ENCODE assay signal across 14 cellular contexts in the genomic region with DNA sequence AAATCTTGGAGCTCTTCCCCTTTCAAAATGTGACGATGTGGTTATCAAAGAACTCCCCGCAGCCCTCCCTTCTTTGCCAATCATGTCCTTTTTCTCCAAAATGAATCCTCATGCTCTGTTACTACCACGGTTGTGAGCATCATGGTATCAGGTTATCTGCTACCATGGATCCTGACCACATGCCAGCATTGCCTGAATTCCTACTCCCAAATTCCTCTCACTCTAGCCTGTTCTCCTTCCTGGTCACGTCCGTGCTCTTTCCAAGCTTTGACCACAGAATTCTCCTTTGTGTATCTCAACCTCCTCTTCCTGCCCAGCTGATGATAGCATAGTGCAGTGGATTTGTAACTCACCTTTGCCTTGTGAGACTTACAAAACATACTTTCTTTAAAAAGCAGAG. TPM values are rescaled to one million over a fixed set of nuclear protein-coding genes. Genes with fewer than 3 reads are reported as not detected.
"Had no signal": no experiment of that assay in that cellular context is flagged by ENCODE, and none has a peak within 500 bp of the region (broad histone marks: within the 10 kb centered on the region; RNA-seq: fewer than 3 reads in every experiment).

No MANE protein-coding gene starts in this region.

- H3K4me1 ChIP-seq: prostate gland, testis had no signal

- H3K27ac ChIP-seq: prostate gland, testis had no signal

- ATAC-seq: activated naive CD4-positive, alpha-beta T cell treated with anti-CD3 and anti-CD28 coated beads, Interleukin-2, amount 50 U/mL, for 72 hours; activated T-cell treated with anti-CD3 and anti-CD28 coated beads, Interleukin-2, amount 50 U/mL, for 4 hours; natural killer cell; stimulated activated naive CD8-positive, alpha-beta T cell treated with anti-CD3 and anti-CD28 coated beads, Interleukin-15, amount 100 ng/mL, for 72 hours had no signal

- H3K27me3 ChIP-seq: testis had no signal

- H3K9me3 ChIP-seq: prostate gland, testis had no signal

- DNase-seq: activated CD4-positive, alpha-beta memory T cell treated with anti-CD3 and anti-CD28 coated beads for 36 hours; activated effector memory CD4-positive, alpha-beta T cell treated with anti-CD3 and anti-CD28 coated beads, Interleukin-2, amount 50 U/mL, for 16 hours; activated T-cell treated with anti-CD3 and anti-CD28 coated beads, Interleukin-2, amount 50 U/mL, for 4 hours; amniotic stem cell; endodermal cell; head of caudate nucleus; midbrain; natural killer cell; stimulated activated CD4-positive, alpha-beta T cell treated with anti-CD3 and anti-CD28 coated beads, Interleukin-4, amount 100 ng/mL, for 4 hours; stimulated activated naive CD8-positive, alpha-beta T cell treated with anti-CD3 and anti-CD28 coated beads, Interleukin-15, amount 100 ng/mL, for 72 hours; T1000; testis had no signal

- H3K4me3 ChIP-seq: prostate gland, testis had no signal

- H3K36me3 ChIP-seq: prostate gland had no signal

RNA-seq across cellular contexts. Expression of a gene that starts 59.5 kb away (rescaled TPM):
- total RNA-seq: activated CD4-positive, alpha-beta memory T cell treated with anti-CD3 and anti-CD28 coated beads for 36 hours; activated naive CD4-positive, alpha-beta T cell treated with anti-CD3 and anti-CD28 coated beads, Interleukin-2, amount 50 U/mL, for 72 hours; activated T-cell treated with anti-CD3 and anti-CD28 coated beads, Interleukin-2, amount 50 U/mL, for 4 hours; natural killer cell had no signal
